18 cellular contexts compared by ENCODE assay signal in genomic region chr4:9169791-9170459, GRCh38. TPM values are rescaled to one million over a fixed set of nuclear protein-coding genes. Genes with fewer than 3 reads are reported as not detected.
"Had no signal": no experiment of that assay in that cellular context is flagged by ENCODE, and none has a peak within 500 bp of the region (broad histone marks: within the 10 kb centered on the region; RNA-seq: fewer than 3 reads in every experiment).

Gene FAM90A26, plus strand, starts transcription at chr4:9170409. Its CDS starts 2,764 bp downstream, at chr4:9173173.

RNA-seq across cellular contexts. Expression of gene FAM90A26, which starts in this region (rescaled TPM):
- total RNA-seq: natural killer cell treated with Interleukin-12 subunit alpha and Interleukin-12 subunit beta and Interleukin-15 and Interleukin-18, amount 100 ng/mL, for 72 hours; neural crest cell; omental fat pad; osteocyte; pancreas; posterior vena cava; prostate gland; pulmonary artery endothelial cell; right atrium auricular region; sciatic nerve; smooth muscle cell; spleen; suprapubic skin; testis; transverse colon; upper lobe of right lung; urinary bladder; uterus had no signal
- polyA plus RNA-seq: pancreas, smooth muscle cell, spleen, urinary bladder had no signal
